In genomic region chr7:96236198-96237039, GRCh38 we compare ENCODE assay signal across 8 cellular contexts.
A peak's percentile ranks its signal among the peaks of the same experiment; 100 is the strongest.
DNase-seq lines count a peak whose midpoint lies in the region; ATAC-seq, FAIRE-seq and TF ChIP-seq lines count a peak whose summit lies in the region.

No MANE protein-coding gene starts in this region.

- no peak overlapping the region for H3K27ac Mint-ChIP-seq in activated T-cell treated with anti-CD3 and anti-CD28 coated beads, Interleukin-2, amount 50 U/mL, for 72 hours
- H3K27ac Mint-ChIP-seq in immature natural killer cell: no peak overlapping the region

- POLR2A ChIA-PET in BJ (lab: Charles Lee) (no interaction called here), endothelial cell of umbilical vein (lab: Charles Lee) (no interaction called here)

- peaks cover 6% of the 10 kb centered on the region for H3K4me1 Mint-ChIP-seq in activated T-cell treated with anti-CD3 and anti-CD28 coated beads, Interleukin-2, amount 50 U/mL, for 72 hours (ENCODE audit: low read depth)
- peaks cover 0 to 2% of the 10 kb centered on the region in 2 donors for H3K4me1 Mint-ChIP-seq in immature natural killer cell

- CTCF ChIA-PET in BJ (lab: Yijun Ruan, JAX) (no interaction called here), endothelial cell of umbilical vein (lab: Charles Lee) (interaction anchor here (0.9 to 1.7 kb wide), 5 partner anchors 8 to 791 kb away, joined by 3 to 7 read pairs (median 3); no protein-coding TSS in a partner anchor)

- BruUV-seq in endothelial cell of umbilical vein (replicated peaks; lab: Mats Ljungman, UMichigan): no TSS peak

- peak; percentile 70 for FAIRE-seq in endothelial cell of umbilical vein (lab: Jason Lieb, UNC)

- H3K4me2 ChIP-seq in endothelial cell of umbilical vein (ENCODE audit: insufficient read depth, low read length): peak overlapping the region; percentile 14

- H3K27me3 Mint-ChIP-seq in activated T-cell treated with anti-CD3 and anti-CD28 coated beads, Interleukin-2, amount 50 U/mL, for 72 hours (ENCODE audit: low read depth): no peaks in the 10 kb centered on the region
- peaks cover 0 to 5% (median 4%) of the 10 kb centered on the region in 3 donors for H3K27me3 Mint-ChIP-seq in immature natural killer cell (ENCODE audit: low read depth in 3 of 3)

- no peaks in the 10 kb centered on the region for H3K9me1 ChIP-seq in endothelial cell of umbilical vein (replicated peaks; ENCODE audit: control insufficient read depth, extremely low read depth, insufficient read depth, low read length)

- no peaks in the 10 kb centered on the region for H3K9me3 Mint-ChIP-seq in activated T-cell treated with anti-CD3 and anti-CD28 coated beads, Interleukin-2, amount 50 U/mL, for 72 hours
- H3K9me3 Mint-ChIP-seq in immature natural killer cell: no peaks in the 10 kb centered on the region

- H3K4me1 ChIP-seq in endothelial cell of umbilical vein (ENCODE audit: control insufficient read depth, extremely low read depth, insufficient read depth, low read length) (peaks cover 18% of the 10 kb centered on the region), mucosa of descending colon (ENCODE audit: low read depth) (no peaks in the 10 kb centered on the region)

- H3K4me3 Mint-ChIP-seq in activated T-cell treated with anti-CD3 and anti-CD28 coated beads, Interleukin-2, amount 50 U/mL, for 72 hours: no peak overlapping the region
- H3K4me3 Mint-ChIP-seq in immature natural killer cell: no peak overlapping the region

- H3K4me3 ChIP-seq in BJ (ENCODE audit: low read depth, low read length) (no peak overlapping the region), endothelial cell of umbilical vein (replicated peaks in 1 of 3; ENCODE audit: insufficient read depth in 1 of 3, low read depth in 1 of 3, low read length in 3 of 3) (no peak overlapping the region), mucosa of descending colon (no peak overlapping the region)

- TF ChIP-seq POLR2A in endothelial cell of umbilical vein (IDR thresholded peaks at IDR 0.05; ENCODE audit: low read depth, low read length): no peak

- peaks cover 4% of the 10 kb centered on the region in 2 donors for H3K36me3 Mint-ChIP-seq in activated T-cell treated with anti-CD3 and anti-CD28 coated beads, Interleukin-2, amount 50 U/mL, for 72 hours (ENCODE audit: insufficient read depth in 2 of 2)
- H3K36me3 Mint-ChIP-seq in immature natural killer cell: peaks cover 0 to 8% (median 5%) of the 10 kb centered on the region in 3 donors

- H3K79me2 ChIP-seq in endothelial cell of umbilical vein (ENCODE audit: control insufficient read depth, insufficient read depth, low read length): no peaks in the 10 kb centered on the region

- peak overlapping the region; percentile 2 for H3K27ac ChIP-seq in endothelial cell of umbilical vein (ENCODE audit: insufficient read depth, low read depth, low read length)

- no peaks in the 10 kb centered on the region for H4K20me1 ChIP-seq in endothelial cell of umbilical vein (replicated peaks; ENCODE audit: control insufficient read depth, extremely low read depth, insufficient read depth, low read length)

- no peak overlapping the region for H3K9ac ChIP-seq in endothelial cell of umbilical vein (replicated peaks; ENCODE audit: extremely low read depth, insufficient read depth, low read length)

- dilution Hi-C loops in endothelial cell of umbilical vein (cut with MboI; ENCODE audit: extremely low pct_ligation_motif_present, low sequenced_read_pairs): no loop called here

- H3K9me3 ChIP-seq in endothelial cell of umbilical vein (replicated peaks; ENCODE audit: control insufficient read depth, insufficient read depth, low read length): no peaks in the 10 kb centered on the region
- H3K9me3 ChIP-seq in mucosa of descending colon: no peaks in the 10 kb centered on the region

- TF ChIP-seq CTCF in BJ (IDR thresholded peaks at IDR 0.05; ENCODE audit: insufficient read depth, low read depth, low read length) (no peak), endothelial cell of umbilical vein (IDR thresholded peaks at IDR 0.05; ENCODE audit: extremely low read depth in 1 of 2, insufficient read depth in 1 of 2, low read depth in 1 of 2, low read length in 2 of 2) (no peak), mucosa of descending colon (IDR thresholded peaks at IDR 0.05) (no peak)

- H3K36me3 ChIP-seq in BJ (ENCODE audit: control insufficient read depth, insufficient read depth, low read length): no peaks in the 10 kb centered on the region
- H3K36me3 ChIP-seq in endothelial cell of umbilical vein (ENCODE audit: control insufficient read depth in 2 of 2, extremely low read depth in 1 of 2, insufficient read depth in 2 of 2, low read length in 2 of 2): no peaks in the 10 kb centered on the region
- H3K36me3 ChIP-seq in mucosa of descending colon (ENCODE audit: low read depth): no peaks in the 10 kb centered on the region

- peak; percentile 33 for DNase-seq in BJ (ENCODE audit: low read depth)
- DNase-seq in NCI-H2171 treated with DMSO at 0.1 percent for 48 hours (lab: John Stamatoyannopoulos, UW): peak; percentile 91
- DNase-seq in endothelial cell of umbilical vein (ENCODE audit: low read depth, low spot score): peak; percentile 97
- DNase-seq in mucosa of descending colon: peak in 1 of 3 donors; percentile 17
- DNase-seq in T-helper 1 cell: no peak
- DNase-seq in activated T-cell treated with anti-CD3 and anti-CD28 coated beads, Interleukin-2, amount 50 U/mL, for 72 hours: no peak
- DNase-seq in immature natural killer cell: no peak
- DNase-seq in NCI-H2227 treated with DMSO at 0.1 percent for 48 hours (lab: John Stamatoyannopoulos, UW): no peak

- H3K27me3 ChIP-seq in BJ (ENCODE audit: control insufficient read depth, insufficient read depth, low read length) (no peaks in the 10 kb centered on the region), endothelial cell of umbilical vein (ENCODE audit: control insufficient read depth in 2 of 2, insufficient read depth in 2 of 2, low read length in 2 of 2) (no peaks in the 10 kb centered on the region)

- no peak overlapping the region for H2AFZ ChIP-seq in endothelial cell of umbilical vein (ENCODE audit: low read depth, low read length)

- intact Hi-C loops in endothelial cell of umbilical vein (cut with micrococcal nuclease) (loop anchor here (1.0 to 10.0 kb wide), 5 partner anchors 86 to 478 kb away; partner anchors contain the start of gene SLC25A13), mucosa of descending colon (cut with DNase I, micrococcal nuclease) (no loop called here)

- ATAC-seq in mucosa of descending colon: peak; percentile 31
- no peak for ATAC-seq in activated T-cell treated with anti-CD3 and anti-CD28 coated beads, Interleukin-2, amount 50 U/mL, for 72 hours (replicated peaks in 1 of 2)

TF ChIP-seq in endothelial cell of umbilical vein, 7 proteins besides CTCF, POLR2A, EP300 and RAD21:
- TF ChIP-seq JUN (IDR thresholded peaks at IDR 0.05; ENCODE audit: borderline replicate concordance, insufficient read depth, insufficient read length, low read depth): peak; percentile 67
- TF ChIP-seq MYC (IDR thresholded peaks at IDR 0.05; ENCODE audit: low read depth, low read length): no peak
- TF ChIP-seq POLR2AphosphoS5 (IDR thresholded peaks at IDR 0.05; ENCODE audit: insufficient read depth, low read depth, low read length): peak; percentile 60
- TF ChIP-seq FOS (IDR thresholded peaks at IDR 0.05; ENCODE audit: borderline replicate concordance, insufficient read depth, low read length): peak; percentile 88

Comparison
In these comparisons a context has a peak if more than half of its experiments do, and no peak if none do; other contexts are left out.
1. DNase-seq: peak in BJ (single experiment), NCI-H2171 treated with DMSO at 0.1 percent for 48 hours (single experiment) and endothelial cell of umbilical vein (single experiment); none in T-helper 1 cell (0 of 5), activated T-cell treated with anti-CD3 and anti-CD28 coated beads, Interleukin-2, amount 50 U/mL, for 72 hours (0 of 2), immature natural killer cell (0 of 3) and NCI-H2227 treated with DMSO at 0.1 percent for 48 hours (single experiment).